In the genomic region with DNA sequence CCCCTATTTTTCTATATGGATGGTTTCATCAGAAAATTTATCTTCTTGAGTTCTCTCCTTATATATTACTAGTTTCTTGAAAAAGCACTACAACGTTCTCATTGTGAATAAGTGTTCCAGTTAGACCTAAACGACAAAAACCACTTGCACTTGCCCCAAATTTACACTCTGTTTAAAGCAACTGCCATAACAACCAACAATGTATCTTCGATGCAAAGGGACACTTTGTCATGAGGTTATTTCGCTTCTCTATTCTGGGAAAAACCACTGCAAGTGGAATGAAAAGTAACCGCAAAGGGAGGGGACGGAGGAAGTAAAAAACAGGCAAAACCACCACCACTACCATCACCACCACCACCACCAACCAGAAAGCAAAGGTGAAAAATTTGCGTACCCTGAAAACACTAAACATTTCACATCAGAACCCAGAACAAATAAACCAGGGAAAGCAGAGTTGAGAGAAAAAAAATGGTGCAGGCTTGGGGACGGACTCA, we compare ENCODE assay signal across 7 cellular contexts. TPM values are rescaled to one million over a fixed set of nuclear protein-coding genes. Genes with fewer than 3 reads are reported as not detected.
A peak's percentile ranks its signal among the peaks of the same experiment; 100 is the strongest.
DNase-seq lines count a peak whose midpoint lies in the region; ATAC-seq lines count a peak whose summit lies in the region.

No MANE protein-coding gene starts in this region.

- H3K27ac ChIP-seq in layer of hippocampus (ENCODE audit: low read depth, low read length), result peak overlapping the region; percentile 98

- H3K9me3 Mint-ChIP-seq in activated naive CD8-positive, alpha-beta T cell treated with anti-CD3 and anti-CD28 coated beads for 36 hours, result no peaks in the 10 kb centered on the region
- no peaks in the 10 kb centered on the region for H3K9me3 Mint-ChIP-seq in stimulated activated effector memory CD8-positive, alpha-beta T cell treated with anti-CD3 and anti-CD28 coated beads, Interleukin-12 subunit alpha, Interleukin-12 subunit beta, amount 100 ng/mL, for 72 hours

- peaks cover 31% of the 10 kb centered on the region for H3K4me1 Mint-ChIP-seq in activated naive CD8-positive, alpha-beta T cell treated with anti-CD3 and anti-CD28 coated beads for 36 hours
- peaks cover 30% of the 10 kb centered on the region for H3K4me1 Mint-ChIP-seq in stimulated activated effector memory CD8-positive, alpha-beta T cell treated with anti-CD3 and anti-CD28 coated beads, Interleukin-12 subunit alpha, Interleukin-12 subunit beta, amount 100 ng/mL, for 72 hours

- peaks cover 4% of the 10 kb centered on the region for H3K36me3 Mint-ChIP-seq in activated naive CD8-positive, alpha-beta T cell treated with anti-CD3 and anti-CD28 coated beads for 36 hours
- peaks cover 22% of the 10 kb centered on the region for H3K36me3 Mint-ChIP-seq in stimulated activated effector memory CD8-positive, alpha-beta T cell treated with anti-CD3 and anti-CD28 coated beads, Interleukin-12 subunit alpha, Interleukin-12 subunit beta, amount 100 ng/mL, for 72 hours

- H3K27me3 ChIP-seq in layer of hippocampus (ENCODE audit: control insufficient read depth, insufficient read depth, low read length), result no peaks in the 10 kb centered on the region

- peak overlapping the region; percentile 94 for H3K27ac Mint-ChIP-seq in activated naive CD8-positive, alpha-beta T cell treated with anti-CD3 and anti-CD28 coated beads for 36 hours
- peak overlapping the region; percentile 96 for H3K27ac Mint-ChIP-seq in stimulated activated effector memory CD8-positive, alpha-beta T cell treated with anti-CD3 and anti-CD28 coated beads, Interleukin-12 subunit alpha, Interleukin-12 subunit beta, amount 100 ng/mL, for 72 hours

- peak; percentile 78 for DNase-seq in NAMALWA (ENCODE audit: low spot score)
- peak; percentile 67 for DNase-seq in activated naive CD8-positive, alpha-beta T cell treated with anti-CD3 and anti-CD28 coated beads for 36 hours
- DNase-seq in stimulated activated effector memory CD8-positive, alpha-beta T cell treated with anti-CD3 and anti-CD28 coated beads, Interleukin-12 subunit alpha, Interleukin-12 subunit beta, amount 100 ng/mL, for 72 hours (ENCODE audit: low spot score in 2 of 2), result peak; percentile 32 to 82
- DNase-seq in DMS153 (lab: John Stamatoyannopoulos, UW), result no peak
- no peak for DNase-seq in iPS-NIHi7 (ENCODE audit: extremely low spot score)

- H3K27me3 Mint-ChIP-seq in activated naive CD8-positive, alpha-beta T cell treated with anti-CD3 and anti-CD28 coated beads for 36 hours, result no peaks in the 10 kb centered on the region

- ATAC-seq in GM18502 (IDR thresholded peaks at IDR 0.05; ENCODE audit: poor library complexity, unreplicated experiment), result peak; percentile 7
- ATAC-seq in stimulated activated effector memory CD8-positive, alpha-beta T cell treated with anti-CD3 and anti-CD28 coated beads, Interleukin-12 subunit alpha, Interleukin-12 subunit beta, amount 100 ng/mL, for 72 hours, result peak; percentile 46

- H3K4me3 Mint-ChIP-seq in activated naive CD8-positive, alpha-beta T cell treated with anti-CD3 and anti-CD28 coated beads for 36 hours, result peak overlapping the region; percentile 85
- peak overlapping the region; percentile 85 for H3K4me3 Mint-ChIP-seq in stimulated activated effector memory CD8-positive, alpha-beta T cell treated with anti-CD3 and anti-CD28 coated beads, Interleukin-12 subunit alpha, Interleukin-12 subunit beta, amount 100 ng/mL, for 72 hours

RNA-seq across cellular contexts. Expression of gene N4BP2, which starts 1.2 kb away (rescaled TPM):
- 10 to 100 TPM; 17.6 to 21.9 TPM for total RNA-seq in activated naive CD8-positive, alpha-beta T cell treated with anti-CD3 and anti-CD28 coated beads for 36 hours

Comparison
In these comparisons a context has a peak if more than half of its experiments do, and no peak if none do; other contexts are left out.
1. DNase-seq: peak in NAMALWA (single experiment), activated naive CD8-positive, alpha-beta T cell treated with anti-CD3 and anti-CD28 coated beads for 36 hours (single experiment) and stimulated activated effector memory CD8-positive, alpha-beta T cell treated with anti-CD3 and anti-CD28 coated beads, Interleukin-12 subunit alpha, Interleukin-12 subunit beta, amount 100 ng/mL, for 72 hours (2 of 2); none in DMS153 (single experiment) and iPS-NIHi7 (single experiment).